In the genomic region with DNA sequence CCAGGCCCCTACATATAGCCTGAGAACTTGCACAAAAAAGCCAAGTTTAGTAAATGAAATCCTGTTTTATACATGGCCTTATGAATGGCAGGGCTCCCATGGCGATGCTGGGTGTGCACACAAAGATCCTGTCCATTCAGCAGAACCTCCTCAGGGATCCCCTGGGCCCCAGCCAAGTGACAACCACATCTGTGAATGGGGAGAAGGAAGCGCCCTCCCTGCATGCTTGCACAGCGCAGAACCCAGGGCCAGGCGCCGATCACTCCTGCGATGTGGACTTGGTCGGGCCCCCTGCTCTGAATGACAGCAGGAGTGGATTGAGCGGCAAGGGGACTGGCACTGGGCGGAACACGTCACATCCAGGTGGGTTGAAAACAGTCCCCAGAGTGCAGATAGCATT, we compare ENCODE assay signal across 14 cellular contexts. TPM values are rescaled to one million over a fixed set of nuclear protein-coding genes. Genes with fewer than 3 reads are reported as not detected.
DNase-seq lines count a peak whose midpoint lies in the region; ATAC-seq and TF ChIP-seq lines count a peak whose summit lies in the region.
"Had no signal": no experiment of that assay in that cellular context is flagged by ENCODE, and none has a peak within 500 bp of the region (broad histone marks: within the 10 kb centered on the region; RNA-seq: fewer than 3 reads in every experiment).

No MANE protein-coding gene starts in this region.

- no peak overlapping the region for H3K4me3 ChIP-seq in WERI-Rb-1 (ENCODE audit: low read depth, low read length)
- H3K4me3 ChIP-seq in right cardiac atrium (ENCODE audit: low read length), result no peak overlapping the region
- no peak overlapping the region for H3K4me3 ChIP-seq in spleen

- no peaks in the 10 kb centered on the region for H3K27me3 ChIP-seq in WERI-Rb-1 (ENCODE audit: insufficient read depth, low read depth, severe bottlenecking)
- H3K27me3 ChIP-seq in right cardiac atrium (ENCODE audit: control insufficient read depth, insufficient read depth), result no peaks in the 10 kb centered on the region
- peaks cover 0 to 12% (median 0%) of the 10 kb centered on the region in 7 donors for H3K27me3 ChIP-seq in spleen (replicated peaks in 1 of 7)
- H3K27me3 ChIP-seq: brain microvascular endothelial cell had no signal

- H3K27ac ChIP-seq in WERI-Rb-1 (peak overlapping the region; percentile 78), right cardiac atrium (ENCODE audit: low read length) (no peak overlapping the region), spleen (peak overlapping the region in 5 of 8 donors; percentile 33 to 82 (median 43))
- H3K27ac ChIP-seq: brain microvascular endothelial cell, KMS-11 had no signal

- no peak for TF ChIP-seq CTCF in WERI-Rb-1 (IDR thresholded peaks at IDR 0.05; ENCODE audit: low read depth, low read length)
- TF ChIP-seq CTCF in spleen (IDR thresholded peaks at IDR 0.05 in 8 of 11, conservative IDR thresholded peaks at IDR 0.05 in 3 of 11), result no peak

- 60% methylated on average over 10 of the region's 10 CpGs for WGBS in right cardiac atrium
- WGBS in spleen, 5 donors, result 63 to 71% (median 65%) methylated on average over 10 of the region's 10 CpGs

- intact Hi-C loops in right cardiac atrium (cut with DNase I), result no loop called here
- intact Hi-C loops in spleen (cut with DNase I; ENCODE audit: low total_unique reads), result no loop called here

- H3K36me3 ChIP-seq in WERI-Rb-1 (peaks cover 7% of the 10 kb centered on the region; the same call in 1 of the 2 replicates), spleen (peaks cover 0 to 13% (median 0%) of the 10 kb centered on the region in 6 donors)
- H3K36me3 ChIP-seq: brain microvascular endothelial cell had no signal

- TF ChIP-seq POLR2A in spleen (IDR thresholded peaks at IDR 0.05), result no peak

- H3K4me1 ChIP-seq in right cardiac atrium (ENCODE audit: control insufficient read depth, insufficient read depth, low read length), result peaks cover 15% of the 10 kb centered on the region
- H3K4me1 ChIP-seq in spleen, result peaks cover 20 to 84% (median 59%) of the 10 kb centered on the region in 6 donors

- DNase-seq in DMS53 (lab: John Stamatoyannopoulos, UW) (peak; percentile 29), DMS53 treated with DMSO at 0.1 percent for 48 hours (lab: John Stamatoyannopoulos, UW; ENCODE audit: unreplicated experiment) (no peak), WERI-Rb-1 (peak; percentile 29), right cardiac atrium (peak; percentile 60 to 86 (median 82)), spleen (no peak), HuH-7.5 (ENCODE audit: low spot score) (no peak), NAMALWA (ENCODE audit: low spot score) (no peak)
- no peak for DNase-seq in activated CD8-positive, alpha-beta memory T cell treated with anti-CD3 and anti-CD28 coated beads, Interleukin-2, amount 50 U/mL, for 48 hours
- DNase-seq: 8988T; brain microvascular endothelial cell; GOT3; NCI-H1694 treated with DMSO at 0.1 percent for 48 hours; stimulated activated CD4-positive, alpha-beta T cell treated with anti-CD3 and anti-CD28 coated beads, Interleukin-4, amount 100 ng/mL, for 24 hours had no signal

- ATAC-seq in right cardiac atrium, result no peak

- no peaks in the 10 kb centered on the region for H3K9me3 ChIP-seq in WERI-Rb-1 (ENCODE audit: severe bottlenecking)
- no peaks in the 10 kb centered on the region for H3K9me3 ChIP-seq in right cardiac atrium (ENCODE audit: control insufficient read depth, low read length)
- H3K9me3 ChIP-seq in spleen, result no peaks in the 10 kb centered on the region

RNA-seq across cellular contexts. Expression of a gene that starts 4.5 kb away (rescaled TPM):
- 10 to 100 TPM in 2 of 4 donors, 1 to 10 TPM in 2; 9.1 to 21.2 (median 10.7) TPM for total RNA-seq in right cardiac atrium
- polyA plus RNA-seq in right cardiac atrium, result 12.2 TPM
- total RNA-seq in spleen, result 10 to 100 TPM; 14.5 to 48.0 (median 26.4) TPM
- 10 to 100 TPM in 1 of 3 donors, 1 to 10 TPM in 2; 4.2 to 13.4 (median 7.1) TPM for polyA plus RNA-seq in spleen

RNA-seq across cellular contexts. Expression of a gene that starts 23.4 kb away (rescaled TPM):
- total RNA-seq in right cardiac atrium (10 to 100 TPM; 51.9 to 61.6 (median 59.7) TPM), spleen (10 to 100 TPM; 35.7 to 67.0 (median 51.5) TPM)
- polyA plus RNA-seq in right cardiac atrium (33.2 TPM), spleen (10 to 100 TPM; 20.5 to 27.2 (median 24.3) TPM)

RNA-seq across cellular contexts. Expression of a gene that starts 44.3 kb away (rescaled TPM):
- total RNA-seq in right cardiac atrium, result under 1 TPM in 3 of 4 donors, not detected in 1; 0.14 to 0.23 (median 0.15) TPM
- polyA plus RNA-seq in right cardiac atrium, result 0.20 TPM
- total RNA-seq in spleen, result 1 to 10 TPM in 2 of 7 donors, under 1 TPM in 5; 0.56 to 2.7 (median 0.79) TPM
- 1 to 10 TPM; 1.1 to 2.1 (median 1.4) TPM for polyA plus RNA-seq in spleen

RNA-seq across cellular contexts. Expression of a gene that starts 48.5 kb away (rescaled TPM):
- total RNA-seq in right cardiac atrium, result 10 to 100 TPM in 1 of 4 donors, 1 to 10 TPM in 3; 5.8 to 13.1 (median 7.5) TPM
- 5.7 TPM for polyA plus RNA-seq in right cardiac atrium
- 10 to 100 TPM; 10.6 to 25.9 (median 19.1) TPM for total RNA-seq in spleen
- 10 to 100 TPM in 2 of 3 donors, 1 to 10 TPM in 1; 9.0 to 12.2 (median 10.7) TPM for polyA plus RNA-seq in spleen

Comparison
In these comparisons a context has a peak if more than half of its experiments do, and no peak if none do; other contexts are left out.
1. DNase-seq: peak in DMS53 (single experiment), WERI-Rb-1 (single experiment) and right cardiac atrium (3 of 3); none in DMS53 treated with DMSO at 0.1 percent for 48 hours (single experiment), spleen (single experiment), activated CD8-positive, alpha-beta memory T cell treated with anti-CD3 and anti-CD28 coated beads, Interleukin-2, amount 50 U/mL, for 48 hours (single experiment), HuH-7.5 (single experiment) and NAMALWA (single experiment).